ENCODE assay signal across 9 cellular contexts in the genomic region with DNA sequence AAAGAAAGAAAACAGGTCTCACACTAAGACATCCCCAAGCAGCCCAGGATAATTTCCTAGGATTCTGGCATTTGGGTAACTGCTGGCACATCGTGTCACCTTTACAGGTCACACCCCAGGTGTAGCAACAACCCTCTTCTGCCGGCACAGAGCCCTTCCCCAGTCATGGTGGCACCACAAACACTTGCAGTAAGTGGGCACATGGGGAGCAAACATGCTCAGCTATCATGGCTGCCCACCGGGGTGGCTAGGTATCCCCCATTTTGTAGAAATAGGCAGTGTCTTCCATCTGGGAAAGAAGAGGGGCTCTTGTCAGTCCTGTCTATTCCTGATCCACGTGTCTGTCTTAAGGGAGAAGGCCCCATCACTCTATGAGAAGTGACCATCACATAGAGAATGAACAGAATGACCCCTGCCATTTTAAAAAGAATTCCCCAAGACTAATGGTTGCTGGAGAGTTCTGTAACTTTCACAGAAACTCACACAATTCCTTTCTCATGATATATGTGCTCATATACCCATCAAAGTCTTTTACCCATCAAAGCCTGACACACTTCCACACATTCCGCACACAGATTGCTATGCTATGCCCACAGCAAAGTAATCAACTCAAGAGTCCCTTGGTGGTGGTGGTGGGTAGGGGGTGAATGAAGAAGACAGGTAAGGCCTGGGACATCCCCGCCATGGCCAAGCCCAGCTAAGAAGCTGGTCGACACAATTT. TPM values are rescaled to one million over a fixed set of nuclear protein-coding genes. Genes with fewer than 3 reads are reported as not detected.
A peak's percentile ranks its signal among the peaks of the same experiment; 100 is the strongest.
DNase-seq lines count a peak whose midpoint lies in the region; ATAC-seq and TF ChIP-seq lines count a peak whose summit lies in the region.
"Had no signal": no experiment of that assay in that cellular context is flagged by ENCODE, and none has a peak within 500 bp of the region (broad histone marks: within the 10 kb centered on the region; RNA-seq: fewer than 3 reads in every experiment).

No MANE protein-coding gene starts in this region.

- H3K36me3 Mint-ChIP-seq in activated T-cell treated with anti-CD3 and anti-CD28 coated beads, Interleukin-2, amount 50 U/mL, for 4 hours (ENCODE audit: insufficient read depth) = peaks cover 16% of the 10 kb centered on the region
- peaks cover 20% of the 10 kb centered on the region for H3K36me3 Mint-ChIP-seq in activated T-helper 1 cell treated with anti-CD3 and anti-CD28 coated beads, Interleukin-12 subunit alpha, Interleukin-12 subunit beta, Interleukin-2, Interleukin-4 antibody, amounts not matched to agents 30 ng/mL and 10 ng/mL and 1 ng/mL, durations not matched to agents 14 hours and 24 hours and 36 hours (ENCODE audit: low read depth)

- H3K27ac ChIP-seq in left lung (peak overlapping the region; percentile 34 to 50), suprapubic skin (peak overlapping the region; percentile 58)

- H3K4me3 Mint-ChIP-seq in activated T-cell treated with anti-CD3 and anti-CD28 coated beads, Interleukin-2, amount 50 U/mL, for 4 hours = peak overlapping the region; percentile 17
- peak overlapping the region; percentile 43 for H3K4me3 Mint-ChIP-seq in activated T-helper 1 cell treated with anti-CD3 and anti-CD28 coated beads, Interleukin-12 subunit alpha, Interleukin-12 subunit beta, Interleukin-2, Interleukin-4 antibody, amounts not matched to agents 30 ng/mL and 10 ng/mL and 1 ng/mL, durations not matched to agents 14 hours and 24 hours and 36 hours

- WGBS in suprapubic skin = 72% methylated on average over 5 of the region's 7 CpGs

- TF ChIP-seq EP300 in suprapubic skin (IDR thresholded peaks at IDR 0.05) = no peak

- H3K9me3 Mint-ChIP-seq in activated T-cell treated with anti-CD3 and anti-CD28 coated beads, Interleukin-2, amount 50 U/mL, for 4 hours = no peaks in the 10 kb centered on the region
- H3K9me3 Mint-ChIP-seq in activated T-helper 1 cell treated with anti-CD3 and anti-CD28 coated beads, Interleukin-12 subunit alpha, Interleukin-12 subunit beta, Interleukin-2, Interleukin-4 antibody, amounts not matched to agents 30 ng/mL and 10 ng/mL and 1 ng/mL, durations not matched to agents 14 hours and 24 hours and 36 hours = no peaks in the 10 kb centered on the region

- peaks cover 93% of the 10 kb centered on the region for H3K4me1 Mint-ChIP-seq in activated T-cell treated with anti-CD3 and anti-CD28 coated beads, Interleukin-2, amount 50 U/mL, for 4 hours (ENCODE audit: low read depth)
- peaks cover 85% of the 10 kb centered on the region for H3K4me1 Mint-ChIP-seq in activated T-helper 1 cell treated with anti-CD3 and anti-CD28 coated beads, Interleukin-12 subunit alpha, Interleukin-12 subunit beta, Interleukin-2, Interleukin-4 antibody, amounts not matched to agents 30 ng/mL and 10 ng/mL and 1 ng/mL, durations not matched to agents 14 hours and 24 hours and 36 hours (ENCODE audit: low read depth)

- H3K27me3 ChIP-seq in left lung (no peaks in the 10 kb centered on the region), suprapubic skin (no peaks in the 10 kb centered on the region)

- H3K27me3 Mint-ChIP-seq in activated T-cell treated with anti-CD3 and anti-CD28 coated beads, Interleukin-2, amount 50 U/mL, for 4 hours (ENCODE audit: low read depth) = no peaks in the 10 kb centered on the region
- H3K27me3 Mint-ChIP-seq in activated T-helper 1 cell treated with anti-CD3 and anti-CD28 coated beads, Interleukin-12 subunit alpha, Interleukin-12 subunit beta, Interleukin-2, Interleukin-4 antibody, amounts not matched to agents 30 ng/mL and 10 ng/mL and 1 ng/mL, durations not matched to agents 14 hours and 24 hours and 36 hours (ENCODE audit: insufficient read depth) = no peaks in the 10 kb centered on the region

- peak overlapping the region; percentile 88 for H3K27ac Mint-ChIP-seq in activated T-helper 1 cell treated with anti-CD3 and anti-CD28 coated beads, Interleukin-12 subunit alpha, Interleukin-12 subunit beta, Interleukin-2, Interleukin-4 antibody, amounts not matched to agents 30 ng/mL and 10 ng/mL and 1 ng/mL, durations not matched to agents 14 hours and 24 hours and 36 hours

- H3K4me1 ChIP-seq in left lung (peaks cover 63 to 98% of the 10 kb centered on the region in 2 donors), suprapubic skin (peaks cover 91% of the 10 kb centered on the region)

- no peak for ATAC-seq in activated T-cell treated with anti-CD3 and anti-CD28 coated beads, Interleukin-2, amount 50 U/mL, for 4 hours
- ATAC-seq in left lung (peak; percentile 3), HG03457 (IDR thresholded peaks at IDR 0.05; ENCODE audit: unreplicated experiment) (no peak)

- no peak for DNase-seq in activated T-cell treated with anti-CD3 and anti-CD28 coated beads, Interleukin-2, amount 50 U/mL, for 4 hours
- DNase-seq in activated T-cell treated with anti-CD3 and anti-CD28 coated beads, Interleukin-2, amount 50 U/mL, for 1 hour = no peak
- DNase-seq in activated T-helper 1 cell treated with anti-CD3 and anti-CD28 coated beads, Interleukin-12 subunit alpha, Interleukin-12 subunit beta, Interleukin-2, Interleukin-4 antibody, amounts not matched to agents 30 ng/mL and 10 ng/mL and 1 ng/mL, durations not matched to agents 14 hours and 24 hours and 36 hours (ENCODE audit: low spot score) = no peak
- DNase-seq in left lung (no peak), suprapubic skin (ENCODE audit: low spot score in 2 of 2) (no peak), dedifferentiated amniotic fluid mesenchymal stem cell (ENCODE audit: extremely low spot score) (no peak), amniotic stem cell (lab: John Stamatoyannopoulos, UW) (no peak)
- DNase-seq: NCI-H2107 had no signal

- no peaks in the 10 kb centered on the region for H3K9me3 ChIP-seq in left lung
- H3K9me3 ChIP-seq in suprapubic skin = no peaks in the 10 kb centered on the region

- peaks cover 0 to 5% of the 10 kb centered on the region in 2 donors for H3K36me3 ChIP-seq in left lung
- H3K36me3 ChIP-seq in suprapubic skin = no peaks in the 10 kb centered on the region

- H3K4me3 ChIP-seq in left lung (no peak overlapping the region), suprapubic skin (no peak overlapping the region)

- TF ChIP-seq CTCF in left lung (IDR thresholded peaks at IDR 0.05) = no peak
- no peak for TF ChIP-seq CTCF in suprapubic skin (IDR thresholded peaks at IDR 0.05)

- intact Hi-C loops in activated T-helper 1 cell treated with anti-CD3 and anti-CD28 coated beads, Interleukin-12 subunit alpha, Interleukin-12 subunit beta, Interleukin-2, Interleukin-4 antibody, amounts not matched to agents 30 ng/mL and 10 ng/mL and 1 ng/mL, durations not matched to agents 14 hours and 24 hours and 36 hours (cut with micrococcal nuclease) = no loop called here
- intact Hi-C loops in left lung (cut with DNase I) = no loop called here

- no peak for TF ChIP-seq POLR2A in suprapubic skin (IDR thresholded peaks at IDR 0.05)

RNA-seq across cellular contexts. Expression of a gene that starts 33.3 kb away (rescaled TPM):
- total RNA-seq in activated T-cell treated with anti-CD3 and anti-CD28 coated beads, Interleukin-2, amount 50 U/mL, for 4 hours = 100 to 1,000 TPM; 102 to 113 (median 112) TPM
- 122 and 129 TPM in 2 replicates for total RNA-seq in activated T-helper 1 cell treated with anti-CD3 and anti-CD28 coated beads, Interleukin-12 subunit alpha, Interleukin-12 subunit beta, Interleukin-2, Interleukin-4 antibody, amounts not matched to agents 30 ng/mL and 10 ng/mL and 1 ng/mL, durations not matched to agents 14 hours and 24 hours and 36 hours
- 10 to 100 TPM; 79.1 to 89.6 TPM for total RNA-seq in left lung
- 100 to 1,000 TPM in 1 of 4 donors, 10 to 100 TPM in 3; 54.8 to 111 (median 68.3) TPM for total RNA-seq in suprapubic skin
